Comparison of ENCODE assay signal across 10 cellular contexts in genomic region chr7:55132550-55132889, GRCh38.
DNase-seq lines count a peak whose midpoint lies in the region; ATAC-seq and TF ChIP-seq lines count a peak whose summit lies in the region.
"Had no signal": no experiment of that assay in that cellular context is flagged by ENCODE, and none has a peak within 500 bp of the region (broad histone marks: within the 10 kb centered on the region; RNA-seq: fewer than 3 reads in every experiment).

No MANE protein-coding gene starts in this region.

- H3K4me3 ChIP-seq in left ventricle myocardium inferior = no peak overlapping the region
- no peak overlapping the region for H3K4me3 ChIP-seq in muscle layer of duodenum (ENCODE audit: low read depth in 1 of 2, low read length in 2 of 2)
- no peak overlapping the region for H3K4me3 ChIP-seq in uterus

- peak overlapping the region in 1 of 5 experiments; percentile 21 for H3K4me3 Mint-ChIP-seq in brain
- H3K4me3 Mint-ChIP-seq: activated naive CD4-positive, alpha-beta T cell treated with anti-CD3 and anti-CD28 coated beads for 36 hours had no signal

- peak overlapping the region in 4 of 5 experiments; percentile 87 to 98 (median 90) for H3K27ac Mint-ChIP-seq in brain

- H3K36me3 Mint-ChIP-seq in brain = no peaks in the 10 kb centered on the region

- DNase-seq in left ventricle myocardium inferior (no peak), left cardiac atrium (no peak), uterus (no peak), MV-4-11 (lab: John Stamatoyannopoulos, UW) (no peak), NCI-H345 (lab: John Stamatoyannopoulos, UW) (no peak), OCI-M2 (lab: John Stamatoyannopoulos, UW; ENCODE audit: unreplicated experiment) (no peak)

- peaks cover 66% of the 10 kb centered on the region for H3K4me1 Mint-ChIP-seq in brain

- H3K4me1 ChIP-seq in left ventricle myocardium inferior (peaks cover 73% of the 10 kb centered on the region), muscle layer of duodenum (ENCODE audit: control insufficient read depth in 1 of 2, insufficient read depth in 2 of 2, low read length in 2 of 2) (peaks cover 14 to 33% of the 10 kb centered on the region in 2 donors), uterus (peaks cover 7 to 23% of the 10 kb centered on the region in 2 donors)

- H3K27ac ChIP-seq in left ventricle myocardium inferior (replicated peaks) (peak overlapping the region; percentile 82), muscle layer of duodenum (ENCODE audit: low read length) (peak overlapping the region; percentile 10), uterus (peak overlapping the region; percentile 72 to 74)

- TF ChIP-seq CTCF in left ventricle myocardium inferior (IDR thresholded peaks at IDR 0.05; ENCODE audit: borderline replicate concordance) (no peak), brain (conservative IDR thresholded peaks at IDR 0.05) (no peak), uterus (IDR thresholded peaks at IDR 0.05) (no peak)

- H3K9me3 Mint-ChIP-seq in brain = peaks cover 0 to 7% (median 4%) of the 10 kb centered on the region in 5 experiments
- H3K9me3 Mint-ChIP-seq: activated naive CD4-positive, alpha-beta T cell treated with anti-CD3 and anti-CD28 coated beads for 36 hours had no signal

- no peaks in the 10 kb centered on the region for H3K9me3 ChIP-seq in left ventricle myocardium inferior (replicated peaks)
- H3K9me3 ChIP-seq in muscle layer of duodenum (ENCODE audit: control insufficient read depth in 1 of 2, low read length in 2 of 2) = no peaks in the 10 kb centered on the region
- H3K9me3 ChIP-seq in uterus = no peaks in the 10 kb centered on the region

- H3K27me3 Mint-ChIP-seq in brain = peaks cover 3% of the 10 kb centered on the region

- H3K36me3 ChIP-seq in left ventricle myocardium inferior = no peaks in the 10 kb centered on the region
- H3K36me3 ChIP-seq in muscle layer of duodenum (ENCODE audit: control insufficient read depth in 1 of 2, insufficient read depth in 2 of 2, low read length in 2 of 2) = no peaks in the 10 kb centered on the region
- H3K36me3 ChIP-seq in uterus = no peaks in the 10 kb centered on the region

- intact Hi-C loops in left ventricle myocardium inferior (cut with micrococcal nuclease) = no loop called here
- intact Hi-C loops in left cardiac atrium (cut with DNase I) = loop anchor here in 1 of 2 donors (5.0 to 10.0 kb wide), 3 partner anchors 35 to 110 kb away; no protein-coding TSS in a partner anchor
- intact Hi-C loops in uterus (cut with DNase I; ENCODE audit: low total_unique reads) = no loop called here

- ATAC-seq in left cardiac atrium = no peak
- ATAC-seq: Right ventricle myocardium inferior had no signal

- no peak for TF ChIP-seq POLR2A in uterus (IDR thresholded peaks at IDR 0.05)

- H3K27me3 ChIP-seq in left ventricle myocardium inferior (ENCODE audit: low read depth) (no peaks in the 10 kb centered on the region), muscle layer of duodenum (ENCODE audit: low read depth, low read length) (no peaks in the 10 kb centered on the region), uterus (no peaks in the 10 kb centered on the region)

Comparison
In these comparisons a context has a peak if more than half of its experiments do, and no peak if none do; other contexts are left out.
1. H3K27ac ChIP-seq: peak in every context shown above with its lines; median percentile 82 in left ventricle myocardium inferior; 73 in uterus; 10 in muscle layer of duodenum.